ENCODE assay signal across 25 cellular contexts in genomic region chr1:183019126-183019740, GRCh38. TPM values are rescaled to one million over a fixed set of nuclear protein-coding genes. Genes with fewer than 3 reads are reported as not detected.
DNase-seq lines count a peak whose midpoint lies in the region; ATAC-seq lines count a peak whose summit lies in the region.
"Had no signal": no experiment of that assay in that cellular context is flagged by ENCODE, and none has a peak within 500 bp of the region (broad histone marks: within the 10 kb centered on the region; RNA-seq: fewer than 3 reads in every experiment).

No MANE protein-coding gene starts in this region.

- H3K4me1 ChIP-seq in subcutaneous abdominal adipose tissue (ENCODE audit: control insufficient read depth in 5 of 5, insufficient read depth in 5 of 5, low read length in 5 of 5) = peaks cover 4 to 19% (median 12%) of the 10 kb centered on the region in 5 donors

- H3K9me3 ChIP-seq in subcutaneous abdominal adipose tissue (ENCODE audit: control insufficient read depth in 5 of 5, low read length in 5 of 5) = no peaks in the 10 kb centered on the region
- H3K9me3 ChIP-seq: gastroesophageal sphincter, lower lobe of right lung, MG63, ovary had no signal

- no peak overlapping the region for H3K9ac ChIP-seq in subcutaneous abdominal adipose tissue (ENCODE audit: low read length in 5 of 5)

- no peak for ATAC-seq in GM21717 (IDR thresholded peaks at IDR 0.05; ENCODE audit: unreplicated experiment)
- ATAC-seq: gastroesophageal sphincter; lower lobe of right lung; stimulated activated memory B cell treated with anti-CD40 and anti-IgM and Interleukin-4, amounts not matched to agents 10 μg/mL and 1 μg/mL and 100 μg/mL, for 72 hours had no signal

- DNase-seq in DMS53 (lab: John Stamatoyannopoulos, UW) (peak; percentile 9), DMS53 treated with DMSO at 0.1 percent for 48 hours (lab: John Stamatoyannopoulos, UW; ENCODE audit: unreplicated experiment) (no peak), NCI-H226 (peak; percentile 68), dermis microvascular lymphatic vessel endothelial cell (ENCODE audit: low read depth in 2 of 2) (peak; percentile 60 to 81), OCI-M1 (lab: John Stamatoyannopoulos, UW) (no peak)
- no peak for DNase-seq in activated CD4-positive, alpha-beta T cell treated with anti-CD3 and anti-CD28 coated beads for 4 hours
- DNase-seq: 8988T; activated B cell treated with CpG ODN at 0.5 μM for 24 hours; activated CD4-positive, alpha-beta T cell treated with anti-CD3 and anti-CD28 coated beads, Interleukin-2, amount 50 U/mL, for 48 hours; activated naive CD4-positive, alpha-beta T cell treated with Interleukin-2 at 50 U/mL for 16 hours; GOT3; KBM-7; lower lobe of right lung; NCI-H1105; retina; trophoblast cell had no signal

- no peaks in the 10 kb centered on the region for H3K27me3 ChIP-seq in subcutaneous abdominal adipose tissue (ENCODE audit: control insufficient read depth in 5 of 5, insufficient read depth in 4 of 5, low read length in 5 of 5)
- H3K27me3 ChIP-seq: gastroesophageal sphincter, hepatocyte, MG63, ovary, SJSA1 had no signal

- no peak overlapping the region for H3K4me3 ChIP-seq in subcutaneous abdominal adipose tissue (ENCODE audit: low read depth in 1 of 5, low read length in 5 of 5)
- H3K4me3 ChIP-seq: gastroesophageal sphincter, hepatocyte, lower lobe of right lung, MG63, ovary, SJSA1, skin epidermis had no signal

- H3K27ac ChIP-seq in subcutaneous abdominal adipose tissue (ENCODE audit: low read depth, low read length) = peak overlapping the region; percentile 54
- H3K27ac ChIP-seq: hepatocyte, lower lobe of right lung, ovary, SJSA1, skin epidermis had no signal

- H3K36me3 ChIP-seq in subcutaneous abdominal adipose tissue (ENCODE audit: control insufficient read depth in 5 of 5, insufficient read depth in 5 of 5, low read length in 5 of 5) = no peaks in the 10 kb centered on the region
- H3K36me3 ChIP-seq: gastroesophageal sphincter, lower lobe of right lung, MG63, ovary had no signal

RNA-seq across cellular contexts. Expression of gene LAMC1, which starts 4.0 kb away (rescaled TPM):
- total RNA-seq in dermis microvascular lymphatic vessel endothelial cell = 337 and 395 TPM in 2 replicates

Comparison
In these comparisons a context has a peak if more than half of its experiments do, and no peak if none do; other contexts are left out.
1. DNase-seq: peak in DMS53 (single experiment), NCI-H226 (single experiment) and dermis microvascular lymphatic vessel endothelial cell (2 of 2); none in DMS53 treated with DMSO at 0.1 percent for 48 hours (single experiment), OCI-M1 (single experiment) and activated CD4-positive, alpha-beta T cell treated with anti-CD3 and anti-CD28 coated beads for 4 hours (0 of 2).